ENCODE assay signal across 25 cellular contexts in the genomic region with DNA sequence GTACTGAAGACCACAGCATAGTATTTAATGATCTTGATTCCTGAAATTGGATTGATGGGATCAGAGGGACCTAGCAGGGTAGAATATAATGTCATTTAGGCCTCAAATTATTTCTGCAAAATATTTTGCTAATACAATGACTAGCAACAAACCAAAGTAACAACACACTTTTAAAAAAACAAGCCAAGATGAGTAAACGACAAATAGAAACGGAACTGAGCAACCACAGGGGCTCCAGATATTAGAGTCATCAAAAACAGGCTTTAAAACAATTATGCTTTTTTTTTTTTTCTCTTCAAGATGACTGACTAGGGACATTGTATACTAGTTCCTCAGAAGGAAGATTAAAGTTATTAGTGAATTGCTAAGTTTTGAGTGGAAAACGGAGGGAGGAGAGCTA.
"Had no signal": no experiment of that assay in that cellular context is flagged by ENCODE, and none has a peak within 500 bp of the region (broad histone marks: within the 10 kb centered on the region; RNA-seq: fewer than 3 reads in every experiment).

No MANE protein-coding gene starts in this region.

- H3K9me3 ChIP-seq: esophagus squamous epithelium, gastrocnemius medialis, heart right ventricle, left lung, lower lobe of right lung, mucosa of descending colon had no signal

- H3K27ac ChIP-seq: coronary artery, dorsolateral prefrontal cortex, epithelial cell of prostate, esophagus squamous epithelium, gastrocnemius medialis, heart right ventricle, left lung, lower lobe of right lung had no signal

- H3K36me3 Mint-ChIP-seq: naive B cell; naive thymus-derived CD8-positive, alpha-beta T cell had no signal

- H3K4me3 Mint-ChIP-seq: mesothelial cell of epicardium; naive B cell; naive thymus-derived CD8-positive, alpha-beta T cell had no signal

- H3K27ac Mint-ChIP-seq: mesothelial cell of epicardium; naive B cell; naive thymus-derived CD8-positive, alpha-beta T cell had no signal

- DNase-seq: dermis blood vessel endothelial cell; dorsolateral prefrontal cortex; effector CD4-positive, alpha-beta T cell; effector memory CD4-positive, alpha-beta T cell; erythroblast; esophagus squamous epithelium; foreskin fibroblast; foreskin melanocyte; gastrocnemius medialis; glutamatergic neuron; head of caudate nucleus; heart right ventricle; hippocampal formation; left cardiac atrium; left lung; left ventricle myocardium superior; lower lobe of right lung; mesenchymal stem cell; mucosa of descending colon; naive B cell; naive thymus-derived CD8-positive, alpha-beta T cell had no signal

- H3K4me3 ChIP-seq: coronary artery, dorsolateral prefrontal cortex, esophagus squamous epithelium, gastrocnemius medialis, heart right ventricle, left lung, lower lobe of right lung, mucosa of descending colon had no signal

- H3K36me3 ChIP-seq: esophagus squamous epithelium, gastrocnemius medialis, heart right ventricle, left lung, lower lobe of right lung had no signal

- ATAC-seq: esophagus mucosa; gastrocnemius medialis; heart right ventricle; left cardiac atrium; left lung; left ventricle myocardium superior; lower lobe of right lung; mucosa of descending colon; naive thymus-derived CD8-positive, alpha-beta T cell had no signal

- H3K27me3 Mint-ChIP-seq: naive B cell; naive thymus-derived CD8-positive, alpha-beta T cell had no signal

- H3K4me1 Mint-ChIP-seq: naive B cell; naive thymus-derived CD8-positive, alpha-beta T cell had no signal

- H3K27me3 ChIP-seq: esophagus squamous epithelium, gastrocnemius medialis, heart right ventricle, left lung had no signal

- H3K4me1 ChIP-seq: gastrocnemius medialis, left lung, lower lobe of right lung had no signal
